In genomic region chr12:50087159-50087558, GRCh38 we compare ENCODE assay signal across 1 cellular context.
TF ChIP-seq lines count a peak whose summit lies in the region.

No MANE protein-coding gene starts in this region.

TF ChIP-seq in IMR-90, 13 proteins besides CTCF, POLR2A, EP300 and RAD21:
- no peak for TF ChIP-seq FOS (IDR thresholded peaks at IDR 0.05; ENCODE audit: low read depth, low read length)
- no peak for TF ChIP-seq BHLHE40 (IDR thresholded peaks at IDR 0.05; ENCODE audit: low read depth, low read length)
- TF ChIP-seq SMC3 (IDR thresholded peaks at IDR 0.05; ENCODE audit: low read depth, low read length) = no peak
- no peak for TF ChIP-seq CEBPB (IDR thresholded peaks at IDR 0.05; ENCODE audit: low read depth, low read length)
- peak; percentile 64 for TF ChIP-seq MAFK (IDR thresholded peaks at IDR 0.05; ENCODE audit: low read depth, low read length)
